ENCODE assay signal across 2 cellular contexts in genomic region chr2:30394096-30394495, GRCh38.
TF ChIP-seq lines count a peak whose summit lies in the region.

No MANE protein-coding gene starts in this region.

TF ChIP-seq in HepG2, 621 proteins besides CTCF, POLR2A, EP300 and RAD21:
- TF ChIP-seq MED8 (CRISPR knock-in tag; IDR thresholded peaks at IDR 0.05; ENCODE audit: insufficient replicate concordance) (no peak), SNAPC4 (CRISPR knock-in tag; IDR thresholded peaks at IDR 0.05) (no peak), XBP1 (CRISPR knock-in tag; IDR thresholded peaks at IDR 0.05) (no peak), ZNF674 (CRISPR knock-in tag; IDR thresholded peaks at IDR 0.05; ENCODE audit: low read depth) (no peak), ZSCAN21 (CRISPR knock-in tag; IDR thresholded peaks at IDR 0.05; ENCODE audit: borderline replicate concordance) (no peak), CBX5 (CRISPR knock-in tag; IDR thresholded peaks at IDR 0.05; ENCODE audit: borderline replicate concordance) (no peak), ZNF530 (CRISPR knock-in tag; IDR thresholded peaks at IDR 0.05; ENCODE audit: low read depth) (no peak)

TF ChIP-seq in WTC11, 78 proteins besides CTCF, POLR2A, EP300 and RAD21:
- TF ChIP-seq NR3C1 (CRISPR knock-in tag; conservative IDR thresholded peaks at IDR 0.05; ENCODE audit: low read depth) (no peak), ZNF281 (CRISPR knock-in tag; IDR thresholded peaks at IDR 0.05) (no peak), FOXP4 (CRISPR knock-in tag; IDR thresholded peaks at IDR 0.05) (no peak), FOXP1 (CRISPR knock-in tag; IDR thresholded peaks at IDR 0.05; ENCODE audit: borderline replicate concordance) (no peak), ZNF512 (CRISPR knock-in tag; IDR thresholded peaks at IDR 0.05; ENCODE audit: borderline replicate concordance) (no peak), ZBTB43 (CRISPR knock-in tag; IDR thresholded peaks at IDR 0.05) (no peak), NR2C2 (CRISPR knock-in tag; IDR thresholded peaks at IDR 0.05) (no peak), PREB (CRISPR knock-in tag; IDR thresholded peaks at IDR 0.05; ENCODE audit: borderline replicate concordance) (no peak), TEAD4 (CRISPR knock-in tag; IDR thresholded peaks at IDR 0.05) (no peak), ATF1 (CRISPR knock-in tag; IDR thresholded peaks at IDR 0.05) (no peak), ETV6 (CRISPR knock-in tag; IDR thresholded peaks at IDR 0.05) (no peak), USF2 (CRISPR knock-in tag; IDR thresholded peaks at IDR 0.05) (no peak), ZMAT4 (CRISPR knock-in tag; IDR thresholded peaks at IDR 0.05) (no peak), OVOL2 (CRISPR knock-in tag; IDR thresholded peaks at IDR 0.05; ENCODE audit: borderline replicate concordance) (no peak), MYBL2 (CRISPR knock-in tag; IDR thresholded peaks at IDR 0.05) (no peak), NR1H2 (CRISPR knock-in tag; IDR thresholded peaks at IDR 0.05) (no peak), ATF6 (CRISPR knock-in tag; IDR thresholded peaks at IDR 0.05) (no peak), SMAD3 (CRISPR knock-in tag; IDR thresholded peaks at IDR 0.05; ENCODE audit: borderline replicate concordance) (no peak), ZNF396 (CRISPR knock-in tag; IDR thresholded peaks at IDR 0.05; ENCODE audit: borderline replicate concordance) (no peak)
